ENCODE assay signal across 12 cellular contexts in the genomic region with DNA sequence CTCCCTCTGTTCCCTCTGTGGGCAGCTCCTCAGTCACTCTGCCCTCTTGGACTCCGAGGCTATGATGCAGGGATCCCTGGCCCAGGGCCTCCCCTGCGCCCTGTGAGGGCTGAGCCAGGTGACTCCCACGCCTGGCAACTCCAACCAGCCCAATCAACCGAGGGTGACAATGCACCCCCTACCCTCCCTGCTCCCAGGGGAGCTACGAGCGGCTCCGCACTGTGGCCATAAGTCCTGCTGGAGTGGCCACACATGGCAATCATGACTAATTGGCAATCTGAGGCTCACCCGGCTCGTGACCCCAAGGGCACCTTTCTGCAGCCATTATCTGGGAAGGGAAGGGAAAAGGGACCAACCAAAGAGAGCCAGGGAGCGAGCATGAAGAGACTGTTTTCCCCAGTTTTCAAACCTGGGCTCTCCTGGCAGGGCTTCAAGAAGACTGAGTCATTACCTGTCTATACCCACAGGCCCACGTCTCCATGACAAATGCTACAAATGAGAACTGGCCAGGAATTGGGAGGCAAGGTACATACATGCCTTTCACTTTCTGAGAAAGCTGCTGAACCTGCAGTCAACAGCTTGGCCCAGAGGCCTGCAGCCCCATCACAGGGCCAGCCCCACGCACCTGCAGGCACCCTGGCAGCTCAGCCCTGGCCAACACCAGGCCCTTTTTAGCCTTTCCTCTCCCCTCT. TPM values are rescaled to one million over a fixed set of nuclear protein-coding genes. Genes with fewer than 3 reads are reported as not detected.
DNase-seq lines count a peak whose midpoint lies in the region; ATAC-seq and TF ChIP-seq lines count a peak whose summit lies in the region.
"Had no signal": no experiment of that assay in that cellular context is flagged by ENCODE, and none has a peak within 500 bp of the region (broad histone marks: within the 10 kb centered on the region; RNA-seq: fewer than 3 reads in every experiment).

No MANE protein-coding gene starts in this region.

- peak overlapping the region in 1 of 3 donors; percentile 0 for H3K9ac ChIP-seq in skeletal muscle tissue (ENCODE audit: low read depth in 1 of 3, low read length in 3 of 3)
- H3K9ac ChIP-seq: KMS-11, parathyroid adenoma had no signal

- intact Hi-C loops in left ventricle myocardium inferior (cut with micrococcal nuclease), result no loop called here

- H3K4me3 ChIP-seq in left ventricle myocardium inferior (no peak overlapping the region), skeletal muscle tissue (ENCODE audit: low read length in 3 of 3) (no peak overlapping the region)

- H3K36me3 ChIP-seq in left ventricle myocardium inferior, result peaks cover 36% of the 10 kb centered on the region
- H3K36me3 ChIP-seq in skeletal muscle tissue (ENCODE audit: control insufficient read depth in 3 of 3, insufficient read depth in 3 of 3, low read length in 3 of 3), result peaks cover 17 to 28% (median 17%) of the 10 kb centered on the region in 3 donors

- H3K4me1 ChIP-seq in left ventricle myocardium inferior (peaks cover 32% of the 10 kb centered on the region), skeletal muscle tissue (ENCODE audit: control insufficient read depth in 3 of 3, insufficient read depth in 3 of 3, low read length in 3 of 3) (peaks cover 10 to 15% (median 14%) of the 10 kb centered on the region in 3 donors)
- H3K4me1 ChIP-seq: parathyroid adenoma had no signal

- no peaks in the 10 kb centered on the region for H3K9me3 ChIP-seq in left ventricle myocardium inferior (replicated peaks)
- H3K9me3 ChIP-seq in skeletal muscle tissue (ENCODE audit: control insufficient read depth in 3 of 3, low read length in 3 of 3), result no peaks in the 10 kb centered on the region

- H3K27ac ChIP-seq in left ventricle myocardium inferior (replicated peaks) (peak overlapping the region; percentile 37), skeletal muscle tissue (ENCODE audit: low read depth, low read length) (peak overlapping the region; percentile 28)
- H3K27ac ChIP-seq: KMS-11, parathyroid adenoma had no signal

- H3K27me3 ChIP-seq in left ventricle myocardium inferior (ENCODE audit: low read depth) (no peaks in the 10 kb centered on the region), skeletal muscle tissue (ENCODE audit: control insufficient read depth in 3 of 3, insufficient read depth in 3 of 3, low read length in 3 of 3) (no peaks in the 10 kb centered on the region)

- DNase-seq in NCI-H2029 (lab: John Stamatoyannopoulos, UW), result peak; percentile 7
- no peak for DNase-seq in NCI-H2029 treated with DMSO at 0.1 percent for 48 hours (lab: John Stamatoyannopoulos, UW)
- peak; percentile 6 for DNase-seq in amniotic epithelial cell (ENCODE audit: low read depth)
- DNase-seq in left ventricle myocardium inferior, result no peak
- DNase-seq in HuH-7 (ENCODE audit: low spot score), result no peak
- DNase-seq in SIG-M5 (lab: John Stamatoyannopoulos, UW), result no peak
- DNase-seq: activated naive CD8-positive, alpha-beta T cell treated with anti-CD3 and anti-CD28 coated beads, Interleukin-2, amount 10 ng/mL, durations not matched to agents 7 days and 5 days; NCI-H2171 treated with DMSO at 0.1 percent for 48 hours had no signal

- ATAC-seq in HG03460 (IDR thresholded peaks at IDR 0.05; ENCODE audit: unreplicated experiment), result no peak

- no peak for TF ChIP-seq CTCF in left ventricle myocardium inferior (IDR thresholded peaks at IDR 0.05; ENCODE audit: borderline replicate concordance)

RNA-seq across cellular contexts. Expression of gene RPL31, which starts 45.1 kb away (rescaled TPM):
- total RNA-seq in left ventricle myocardium inferior (803 TPM), skeletal muscle tissue (1,432 TPM)

Comparison
In these comparisons a context has a peak if more than half of its experiments do, and no peak if none do; other contexts are left out.
1. DNase-seq: peak in NCI-H2029 (single experiment) and amniotic epithelial cell (single experiment); none in NCI-H2029 treated with DMSO at 0.1 percent for 48 hours (single experiment), left ventricle myocardium inferior (single experiment), HuH-7 (single experiment) and SIG-M5 (single experiment).